Comparison of ENCODE assay signal across 1 cellular context in the genomic region with DNA sequence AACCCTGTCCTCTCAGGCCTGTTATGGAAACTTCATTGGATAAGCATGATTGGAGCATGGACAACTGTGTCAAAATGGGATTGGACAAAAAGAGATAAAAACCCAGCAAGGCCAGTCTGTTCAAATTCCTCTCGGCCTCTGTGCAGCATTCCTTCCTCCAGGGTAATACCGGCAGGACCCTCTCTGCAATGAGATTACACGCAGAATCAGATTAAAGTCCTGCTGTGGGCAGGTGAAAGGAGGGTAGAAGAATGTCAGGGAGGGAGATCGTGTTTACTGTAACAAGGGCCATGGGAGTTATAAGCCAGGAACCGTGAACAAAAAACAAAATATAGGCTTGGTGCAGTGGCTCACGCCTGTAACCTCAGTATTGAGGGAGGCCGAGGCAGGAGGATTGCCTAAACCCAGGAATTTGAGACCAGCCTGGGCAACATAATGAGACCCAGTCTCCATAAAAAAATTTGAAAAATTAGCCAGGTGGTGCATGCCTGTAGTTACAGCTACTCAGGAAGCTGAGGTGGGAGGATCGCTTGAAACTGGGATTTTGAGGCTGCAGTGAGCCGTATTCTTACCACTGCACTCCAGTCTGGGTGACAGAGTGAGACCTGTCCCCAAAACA.
TF ChIP-seq lines count a peak whose summit lies in the region.

No MANE protein-coding gene starts in this region.

TF ChIP-seq in IMR-90, 13 proteins besides CTCF, POLR2A, EP300 and RAD21:
- TF ChIP-seq RCOR1 (IDR thresholded peaks at IDR 0.05; ENCODE audit: insufficient replicate concordance, low read length), result no peak
- no peak for TF ChIP-seq RFX5 (IDR thresholded peaks at IDR 0.05; ENCODE audit: low read depth, low read length)
- no peak for TF ChIP-seq ELK1 (IDR thresholded peaks at IDR 0.05; ENCODE audit: borderline replicate concordance, low read depth, low read length)
- TF ChIP-seq, protein P1, sequence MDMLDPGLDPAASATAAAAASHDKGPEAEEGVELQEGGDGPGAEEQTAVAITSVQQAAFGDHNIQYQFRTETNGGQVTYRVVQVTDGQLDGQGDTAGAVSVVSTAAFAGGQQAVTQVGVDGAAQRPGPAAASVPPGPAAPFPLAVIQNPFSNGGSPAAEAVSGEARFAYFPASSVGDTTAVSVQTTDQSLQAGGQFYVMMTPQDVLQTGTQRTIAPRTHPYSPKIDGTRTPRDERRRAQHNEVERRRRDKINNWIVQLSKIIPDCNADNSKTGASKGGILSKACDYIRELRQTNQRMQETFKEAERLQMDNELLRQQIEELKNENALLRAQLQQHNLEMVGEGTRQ (IDR thresholded peaks at IDR 0.05; ENCODE audit: low read depth, low read length), result no peak
- TF ChIP-seq CHD1 (IDR thresholded peaks at IDR 0.05; ENCODE audit: low read depth, low read length), result no peak
- no peak for TF ChIP-seq FOS (IDR thresholded peaks at IDR 0.05; ENCODE audit: low read depth, low read length)
- TF ChIP-seq MAZ (IDR thresholded peaks at IDR 0.05; ENCODE audit: borderline replicate concordance, low read depth, low read length), result no peak
- no peak for TF ChIP-seq BHLHE40 (IDR thresholded peaks at IDR 0.05; ENCODE audit: low read depth, low read length)
- TF ChIP-seq MXI1 (IDR thresholded peaks at IDR 0.05; ENCODE audit: borderline replicate concordance, low read depth, low read length), result no peak
- no peak for TF ChIP-seq CEBPB (IDR thresholded peaks at IDR 0.05; ENCODE audit: low read depth, low read length)
- TF ChIP-seq NFE2L2 (IDR thresholded peaks at IDR 0.05; ENCODE audit: low read depth, low read length), result no peak
- no peak for TF ChIP-seq MAFK (IDR thresholded peaks at IDR 0.05; ENCODE audit: low read depth, low read length)
- TF ChIP-seq SMC3 (IDR thresholded peaks at IDR 0.05; ENCODE audit: low read depth, low read length), result no peak
TF ChIP-seq in IMR-90: peak in this region for 0.
